ENCODE assay signal across 14 cellular contexts in the genomic region with DNA sequence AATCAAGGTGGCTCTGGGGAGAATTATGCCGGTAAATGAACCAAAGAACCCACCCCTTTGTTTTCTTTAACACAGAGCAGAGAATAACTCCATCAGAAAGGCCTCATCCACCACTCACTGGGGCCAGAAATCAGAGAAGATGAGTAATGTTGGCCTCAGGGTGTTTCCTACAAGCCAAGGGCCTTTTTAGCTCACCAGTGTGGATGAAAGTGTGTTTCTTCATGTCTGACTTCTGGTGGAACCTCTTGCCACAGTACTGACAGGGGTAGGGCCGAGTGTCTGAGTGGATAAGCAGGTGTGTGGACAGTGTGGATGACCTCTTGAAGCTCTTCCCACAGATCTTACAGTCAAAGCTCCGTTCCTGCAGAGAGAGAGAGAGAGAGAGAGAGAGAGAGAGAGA. TPM values are rescaled to one million over a fixed set of nuclear protein-coding genes. Genes with fewer than 3 reads are reported as not detected.
A peak's percentile ranks its signal among the peaks of the same experiment; 100 is the strongest.
DNase-seq lines count a peak whose midpoint lies in the region; ATAC-seq and TF ChIP-seq lines count a peak whose summit lies in the region.
"Had no signal": no experiment of that assay in that cellular context is flagged by ENCODE, and none has a peak within 500 bp of the region (broad histone marks: within the 10 kb centered on the region; RNA-seq: fewer than 3 reads in every experiment).

No MANE protein-coding gene starts in this region.

- POLR2A ChIA-PET in activated naive CD8-positive, alpha-beta T cell treated with anti-CD3 and anti-CD28 coated beads, Interleukin-2, amount 10 ng/mL, durations not matched to agents 7 days and 5 days (lab: Charles Lee): interaction anchor here (1.0 to 2.5 kb wide), 5 partner anchors 8 to 163 kb away, joined by 3 to 10 read pairs (median 4); a partner anchor contains a TSS

- no peaks in the 10 kb centered on the region for H3K9me3 Mint-ChIP-seq in activated CD8-positive, alpha-beta memory T cell treated with anti-CD3 and anti-CD28 coated beads, Interleukin-2, amount 10 ng/mL, durations not matched to agents 7 days and 5 days (ENCODE audit: low read depth)
- H3K9me3 Mint-ChIP-seq in activated naive CD8-positive, alpha-beta T cell treated with anti-CD3 and anti-CD28 coated beads, Interleukin-2, amount 10 ng/mL, durations not matched to agents 7 days and 5 days: no peaks in the 10 kb centered on the region
- H3K9me3 Mint-ChIP-seq in stimulated activated naive B cell treated with anti-CD40 and anti-IgM and Interleukin-4, amounts not matched to agents 10 μg/mL and 1 μg/mL and 100 μg/mL, for 72 hours: peaks cover 0 to 1% of the 10 kb centered on the region in 2 donors
- H3K9me3 Mint-ChIP-seq: nephron had no signal

- peaks cover 84% of the 10 kb centered on the region for H3K36me3 Mint-ChIP-seq in activated CD8-positive, alpha-beta memory T cell treated with anti-CD3 and anti-CD28 coated beads, Interleukin-2, amount 10 ng/mL, durations not matched to agents 7 days and 5 days
- peaks cover 55% of the 10 kb centered on the region for H3K36me3 Mint-ChIP-seq in activated naive CD8-positive, alpha-beta T cell treated with anti-CD3 and anti-CD28 coated beads, Interleukin-2, amount 10 ng/mL, durations not matched to agents 7 days and 5 days
- peaks cover 70 to 74% of the 10 kb centered on the region in 2 donors for H3K36me3 Mint-ChIP-seq in stimulated activated naive B cell treated with anti-CD40 and anti-IgM and Interleukin-4, amounts not matched to agents 10 μg/mL and 1 μg/mL and 100 μg/mL, for 72 hours

- TF ChIP-seq CTCF in NB4 (IDR thresholded peaks at IDR 0.05; ENCODE audit: low read depth, low read length): no peak

- peak overlapping the region; percentile 84 for H3K27ac Mint-ChIP-seq in activated CD8-positive, alpha-beta memory T cell treated with anti-CD3 and anti-CD28 coated beads, Interleukin-2, amount 10 ng/mL, durations not matched to agents 7 days and 5 days
- H3K27ac Mint-ChIP-seq in activated naive CD8-positive, alpha-beta T cell treated with anti-CD3 and anti-CD28 coated beads, Interleukin-2, amount 10 ng/mL, durations not matched to agents 7 days and 5 days: peak overlapping the region; percentile 66
- H3K27ac Mint-ChIP-seq in stimulated activated naive B cell treated with anti-CD40 and anti-IgM and Interleukin-4, amounts not matched to agents 10 μg/mL and 1 μg/mL and 100 μg/mL, for 72 hours: peak overlapping the region; percentile 89
- H3K27ac Mint-ChIP-seq: nephron had no signal

- CTCF ChIA-PET in activated CD8-positive, alpha-beta memory T cell treated with anti-CD3 and anti-CD28 coated beads, Interleukin-2, amount 10 ng/mL, durations not matched to agents 7 days and 5 days (lab: Charles Lee): interaction anchor here (0.9 to 14.6 kb wide), 5 partner anchors 8 to 187 kb away, joined by 3 to 296 read pairs (median 3); a partner anchor contains a TSS

- H3K4me1 Mint-ChIP-seq in activated CD8-positive, alpha-beta memory T cell treated with anti-CD3 and anti-CD28 coated beads, Interleukin-2, amount 10 ng/mL, durations not matched to agents 7 days and 5 days: peaks cover 84% of the 10 kb centered on the region
- peaks cover 65% of the 10 kb centered on the region for H3K4me1 Mint-ChIP-seq in activated naive CD8-positive, alpha-beta T cell treated with anti-CD3 and anti-CD28 coated beads, Interleukin-2, amount 10 ng/mL, durations not matched to agents 7 days and 5 days
- peaks cover 44 to 86% of the 10 kb centered on the region in 2 donors for H3K4me1 Mint-ChIP-seq in stimulated activated naive B cell treated with anti-CD40 and anti-IgM and Interleukin-4, amounts not matched to agents 10 μg/mL and 1 μg/mL and 100 μg/mL, for 72 hours

- ATAC-seq in activated CD8-positive, alpha-beta memory T cell treated with anti-CD3 and anti-CD28 coated beads, Interleukin-2, amount 10 ng/mL, durations not matched to agents 7 days and 5 days: no peak
- no peak for ATAC-seq in activated naive CD8-positive, alpha-beta T cell treated with anti-CD3 and anti-CD28 coated beads, Interleukin-2, amount 10 ng/mL, durations not matched to agents 7 days and 5 days (ENCODE audit: low read depth)
- ATAC-seq in stimulated activated naive B cell treated with anti-CD40 and anti-IgM and Interleukin-4, amounts not matched to agents 10 μg/mL and 1 μg/mL and 100 μg/mL, for 72 hours (replicated peaks): no peak
- ATAC-seq in GM19351 (IDR thresholded peaks at IDR 0.05; ENCODE audit: unreplicated experiment): no peak

- peak overlapping the region; percentile 99 for H3K4me3 ChIP-seq in NB4 (ENCODE audit: low read depth, low read length)
- H3K4me3 ChIP-seq: dorsolateral prefrontal cortex had no signal

- no peak for TF ChIP-seq POLR2A in NB4 (IDR thresholded peaks at IDR 0.05; ENCODE audit: extremely low read depth, insufficient read length)

- no peak for DNase-seq in activated CD8-positive, alpha-beta memory T cell treated with anti-CD3 and anti-CD28 coated beads, Interleukin-2, amount 10 ng/mL, durations not matched to agents 7 days and 5 days
- no peak for DNase-seq in activated CD8-positive, alpha-beta memory T cell treated with anti-CD3 and anti-CD28 coated beads for 24 hours
- DNase-seq in NB4 (ENCODE audit: low read depth): peak; percentile 64
- DNase-seq in activated naive CD8-positive, alpha-beta T cell treated with anti-CD3 and anti-CD28 coated beads, Interleukin-2, amount 10 ng/mL, durations not matched to agents 7 days and 5 days: no peak
- DNase-seq in stimulated activated naive B cell treated with anti-CD40 and anti-IgM and Interleukin-4, amounts not matched to agents 10 μg/mL and 1 μg/mL and 100 μg/mL, for 72 hours: no peak
- DNase-seq in SHP77 (lab: John Stamatoyannopoulos, UW): no peak
- no peak for DNase-seq in UCSD-AML1 (lab: John Stamatoyannopoulos, UW; ENCODE audit: unreplicated experiment)
- DNase-seq: ACHN; dorsolateral prefrontal cortex; NCI-H1092 treated with DMSO at 0.1 percent for 48 hours; NCI-H446 treated with DMSO at 0.1 percent for 48 hours; stimulated activated CD4-positive, alpha-beta T cell treated with anti-CD3 and anti-CD28 coated beads, Interleukin-2, amount 100 ng/mL, for 24 hours had no signal

- peak overlapping the region; percentile 48 for H3K4me3 Mint-ChIP-seq in activated CD8-positive, alpha-beta memory T cell treated with anti-CD3 and anti-CD28 coated beads, Interleukin-2, amount 10 ng/mL, durations not matched to agents 7 days and 5 days
- peak overlapping the region; percentile 15 for H3K4me3 Mint-ChIP-seq in activated naive CD8-positive, alpha-beta T cell treated with anti-CD3 and anti-CD28 coated beads, Interleukin-2, amount 10 ng/mL, durations not matched to agents 7 days and 5 days
- H3K4me3 Mint-ChIP-seq in stimulated activated naive B cell treated with anti-CD40 and anti-IgM and Interleukin-4, amounts not matched to agents 10 μg/mL and 1 μg/mL and 100 μg/mL, for 72 hours: peak overlapping the region in 1 of 2 donors; percentile 44

- H3K27me3 Mint-ChIP-seq in activated CD8-positive, alpha-beta memory T cell treated with anti-CD3 and anti-CD28 coated beads, Interleukin-2, amount 10 ng/mL, durations not matched to agents 7 days and 5 days: no peaks in the 10 kb centered on the region
- no peaks in the 10 kb centered on the region for H3K27me3 Mint-ChIP-seq in activated naive CD8-positive, alpha-beta T cell treated with anti-CD3 and anti-CD28 coated beads, Interleukin-2, amount 10 ng/mL, durations not matched to agents 7 days and 5 days
- H3K27me3 Mint-ChIP-seq in stimulated activated naive B cell treated with anti-CD40 and anti-IgM and Interleukin-4, amounts not matched to agents 10 μg/mL and 1 μg/mL and 100 μg/mL, for 72 hours: peaks cover 8 to 22% of the 10 kb centered on the region in 2 donors

RNA-seq across cellular contexts. Expression of a gene that starts 8.3 kb away (rescaled TPM):
- total RNA-seq in activated CD8-positive, alpha-beta memory T cell treated with anti-CD3 and anti-CD28 coated beads, Interleukin-2, amount 10 ng/mL, durations not matched to agents 7 days and 5 days: 100 to 1,000 TPM in 1 of 2 experiments, 10 to 100 TPM in 1; 87.8 to 101 TPM
- total RNA-seq in activated naive CD8-positive, alpha-beta T cell treated with anti-CD3 and anti-CD28 coated beads, Interleukin-2, amount 10 ng/mL, durations not matched to agents 7 days and 5 days: 10 to 100 TPM; 52.2 to 56.4 TPM
